9 cellular contexts compared by ENCODE assay signal in the genomic region with DNA sequence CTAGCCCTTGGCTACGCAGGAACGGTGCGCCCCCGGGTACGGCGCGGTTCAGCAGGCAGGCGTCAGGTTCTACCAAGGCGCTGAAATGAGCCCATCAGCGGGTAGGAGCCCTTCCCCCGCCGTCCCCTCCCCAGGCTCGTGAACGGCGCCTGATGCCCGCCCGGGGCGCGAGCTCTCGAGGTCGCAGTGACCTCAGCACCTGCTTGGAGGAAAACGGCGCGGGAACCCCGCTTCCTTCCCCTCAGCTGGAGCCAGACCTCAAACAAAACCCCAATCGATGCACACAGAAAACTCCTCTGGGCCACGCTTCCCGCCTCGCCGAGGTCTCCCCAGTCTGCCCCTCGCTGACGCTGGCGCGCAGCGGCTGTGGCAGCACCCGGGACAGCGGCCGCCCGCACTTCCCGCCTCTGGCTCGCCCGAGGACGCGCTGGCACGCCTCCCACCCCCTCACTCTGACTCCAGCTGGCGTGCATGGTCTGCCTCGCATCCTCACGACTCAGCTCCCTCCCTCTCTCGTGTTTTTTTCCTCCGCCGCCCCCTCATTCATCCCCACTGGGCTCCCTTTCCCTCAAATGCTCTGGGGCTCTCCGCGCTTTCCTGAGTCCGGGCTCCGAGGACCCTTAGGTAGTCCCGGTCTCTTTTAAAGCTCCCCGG. TPM values are rescaled to one million over a fixed set of nuclear protein-coding genes. Genes with fewer than 3 reads are reported as not detected.
A peak's percentile ranks its signal among the peaks of the same experiment; 100 is the strongest.
DNase-seq lines count a peak whose midpoint lies in the region; ATAC-seq and TF ChIP-seq lines count a peak whose summit lies in the region.
"Had no signal": no experiment of that assay in that cellular context is flagged by ENCODE, and none has a peak within 500 bp of the region (broad histone marks: within the 10 kb centered on the region; RNA-seq: fewer than 3 reads in every experiment).

No MANE protein-coding gene starts in this region.

- no peaks in the 10 kb centered on the region for H3K9me3 ChIP-seq in SK-N-SH

- H3K36me3 ChIP-seq in SK-N-SH (replicated peaks in 1 of 2; ENCODE audit: control insufficient read depth in 1 of 2, insufficient read depth in 2 of 2, low read length in 1 of 2): no peaks in the 10 kb centered on the region

- H3K9me3 Mint-ChIP-seq in glutamatergic neuron (ENCODE audit: unreplicated experiment): peaks cover 13% of the 10 kb centered on the region

- no peak for TF ChIP-seq EP300 in SK-N-SH (IDR thresholded peaks at IDR 0.05; ENCODE audit: borderline replicate concordance in 1 of 2, low read depth in 1 of 2, low read length in 1 of 2)

- peaks cover 14% of the 10 kb centered on the region for H3K4me1 Mint-ChIP-seq in glutamatergic neuron (ENCODE audit: low read depth, unreplicated experiment)

- H3K27ac ChIP-seq in SK-N-SH (ENCODE audit: low read depth in 2 of 2, low read length in 1 of 2): no peak overlapping the region

- POLR2A ChIA-PET in SK-N-SH (lab: Yijun Ruan, JAX): interaction anchor here (0.6 kb wide), 1 partner anchor 96 kb away, joined by 4 read pairs; no protein-coding TSS in a partner anchor

- H3K4me1 ChIP-seq in SK-N-SH (ENCODE audit: control insufficient read depth in 1 of 2, insufficient read depth in 2 of 2, low read depth in 1 of 2, low read length in 1 of 2): no peaks in the 10 kb centered on the region

- peaks cover 46% of the 10 kb centered on the region for H3K27me3 ChIP-seq in SK-N-SH (ENCODE audit: insufficient read depth)

- DNase-seq in NCI-H1417 (lab: John Stamatoyannopoulos, UW) (peak; percentile 32 to 86 (median 79)), NCI-H1417 treated with DMSO at 0.1 percent for 48 hours (lab: John Stamatoyannopoulos, UW) (no peak), SK-N-SH (peak; percentile 50), glutamatergic neuron (peak; percentile 55), HT-29 (ENCODE audit: low spot score) (no peak), cortex of kidney (lab: John Stamatoyannopoulos, UW) (no peak)
- DNase-seq in stimulated activated CD4-positive, alpha-beta T cell treated with anti-CD3 and anti-CD28 coated beads, Interleukin-15, amount 100 ng/mL, for 24 hours: peak; percentile 71

- no peak for TF ChIP-seq RAD21 in SK-N-SH (IDR thresholded peaks at IDR 0.05; ENCODE audit: low read length)

- H3K9ac ChIP-seq in SK-N-SH: no peak overlapping the region

- no peaks in the 10 kb centered on the region for H4K20me1 ChIP-seq in SK-N-SH (ENCODE audit: insufficient read depth)

- CTCF ChIA-PET in SK-N-SH (lab: Yijun Ruan, JAX): no interaction called here

- ATAC-seq in GM18909 (IDR thresholded peaks at IDR 0.05; ENCODE audit: poor library complexity, unreplicated experiment): no peak

- H3K27me3 Mint-ChIP-seq in glutamatergic neuron (ENCODE audit: unreplicated experiment): peaks cover 39% of the 10 kb centered on the region

- no peak overlapping the region for H3K4me3 ChIP-seq in SK-N-SH (ENCODE audit: low read depth in 2 of 2, low read length in 1 of 2)

- 4% methylated on average over 31 of the region's 57 CpGs for WGBS in SK-N-SH (ENCODE audit: low lambda C conversion rate)

- H3K36me3 Mint-ChIP-seq in glutamatergic neuron (ENCODE audit: unreplicated experiment): peaks cover 6% of the 10 kb centered on the region

- TF ChIP-seq CTCF in SK-N-SH (IDR thresholded peaks at IDR 0.05): no peak
- no peak for TF ChIP-seq CTCF in glutamatergic neuron (IDR thresholded peaks at IDR 0.05; ENCODE audit: partially characterized antibody, unreplicated experiment)

- no peaks in the 10 kb centered on the region for H3K9me2 ChIP-seq in SK-N-SH

- H2AFZ ChIP-seq in SK-N-SH (ENCODE audit: low read depth): no peak overlapping the region

- no peaks in the 10 kb centered on the region for H3F3A ChIP-seq in SK-N-SH (replicated peaks; ENCODE audit: insufficient read depth)

- no peak overlapping the region for H3K4me2 ChIP-seq in SK-N-SH

- no peaks in the 10 kb centered on the region for H3K79me2 ChIP-seq in SK-N-SH (ENCODE audit: insufficient read depth)

- peak overlapping the region; percentile 94 for H3K4me3 Mint-ChIP-seq in glutamatergic neuron (ENCODE audit: unreplicated experiment)

- H3K27ac Mint-ChIP-seq in glutamatergic neuron (ENCODE audit: unreplicated experiment): no peak overlapping the region

TF ChIP-seq in SK-N-SH, 30 proteins besides CTCF, POLR2A, EP300 and RAD21:
- TF ChIP-seq, protein P1, sequence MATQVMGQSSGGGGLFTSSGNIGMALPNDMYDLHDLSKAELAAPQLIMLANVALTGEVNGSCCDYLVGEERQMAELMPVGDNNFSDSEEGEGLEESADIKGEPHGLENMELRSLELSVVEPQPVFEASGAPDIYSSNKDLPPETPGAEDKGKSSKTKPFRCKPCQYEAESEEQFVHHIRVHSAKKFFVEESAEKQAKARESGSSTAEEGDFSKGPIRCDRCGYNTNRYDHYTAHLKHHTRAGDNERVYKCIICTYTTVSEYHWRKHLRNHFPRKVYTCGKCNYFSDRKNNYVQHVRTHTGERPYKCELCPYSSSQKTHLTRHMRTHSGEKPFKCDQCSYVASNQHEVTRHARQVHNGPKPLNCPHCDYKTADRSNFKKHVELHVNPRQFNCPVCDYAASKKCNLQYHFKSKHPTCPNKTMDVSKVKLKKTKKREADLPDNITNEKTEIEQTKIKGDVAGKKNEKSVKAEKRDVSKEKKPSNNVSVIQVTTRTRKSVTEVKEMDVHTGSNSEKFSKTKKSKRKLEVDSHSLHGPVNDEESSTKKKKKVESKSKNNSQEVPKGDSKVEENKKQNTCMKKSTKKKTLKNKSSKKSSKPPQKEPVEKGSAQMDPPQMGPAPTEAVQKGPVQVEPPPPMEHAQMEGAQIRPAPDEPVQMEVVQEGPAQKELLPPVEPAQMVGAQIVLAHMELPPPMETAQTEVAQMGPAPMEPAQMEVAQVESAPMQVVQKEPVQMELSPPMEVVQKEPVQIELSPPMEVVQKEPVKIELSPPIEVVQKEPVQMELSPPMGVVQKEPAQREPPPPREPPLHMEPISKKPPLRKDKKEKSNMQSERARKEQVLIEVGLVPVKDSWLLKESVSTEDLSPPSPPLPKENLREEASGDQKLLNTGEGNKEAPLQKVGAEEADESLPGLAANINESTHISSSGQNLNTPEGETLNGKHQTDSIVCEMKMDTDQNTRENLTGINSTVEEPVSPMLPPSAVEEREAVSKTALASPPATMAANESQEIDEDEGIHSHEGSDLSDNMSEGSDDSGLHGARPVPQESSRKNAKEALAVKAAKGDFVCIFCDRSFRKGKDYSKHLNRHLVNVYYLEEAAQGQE (IDR thresholded peaks at IDR 0.05; ENCODE audit: low read depth, low read length): peak; percentile 90
- no peak for TF ChIP-seq MXI1 (IDR thresholded peaks at IDR 0.05; ENCODE audit: low read depth, low read length)

RNA-seq across cellular contexts. Expression of a gene that starts 0.5 kb away (rescaled TPM):
- not detected in 2 replicates for polyA plus RNA-seq in SK-N-SH (2012; rRNA removed)
- not detected in 2 replicates for polyA plus RNA-seq in SK-N-SH (2012; cell fraction: cytosol; rRNA removed)
- polyA plus RNA-seq in SK-N-SH (2012; cell fraction: nucleus; rRNA removed): not detected in 2 replicates
- total RNA-seq in glutamatergic neuron (ENCODE audit: unreplicated experiment): not detected
- not detected in 2 replicates for total RNA-seq in HT-29 (2014; rRNA removed; shearing (Covaris generic))
- polyA plus RNA-seq: keratinocyte had no signal

Comparison
In these comparisons a context has a peak if more than half of its experiments do, and no peak if none do; other contexts are left out.
1. DNase-seq: peak in NCI-H1417 (3 of 3), SK-N-SH (single experiment), glutamatergic neuron (single experiment) and stimulated activated CD4-positive, alpha-beta T cell treated with anti-CD3 and anti-CD28 coated beads, Interleukin-15, amount 100 ng/mL, for 24 hours (single experiment); none in NCI-H1417 treated with DMSO at 0.1 percent for 48 hours (single experiment), HT-29 (single experiment) and cortex of kidney (single experiment).